ENCODE assay signal across 8 cellular contexts in genomic region chr2:55519908-55520885, GRCh38. TPM values are rescaled to one million over a fixed set of nuclear protein-coding genes. Genes with fewer than 3 reads are reported as not detected.
DNase-seq lines count a peak whose midpoint lies in the region; ATAC-seq and TF ChIP-seq lines count a peak whose summit lies in the region.

No MANE protein-coding gene starts in this region.

- H3K36me3 ChIP-seq in CD4-positive, alpha-beta memory T cell (ENCODE audit: insufficient read depth, low read length) = peaks cover 3% of the 10 kb centered on the region
- no peaks in the 10 kb centered on the region for H3K36me3 ChIP-seq in kidney epithelial cell (ENCODE audit: control insufficient read depth, insufficient read depth, low read length)

- peaks cover 11 to 23% (median 19%) of the 10 kb centered on the region in 4 donors for H3K4me1 Mint-ChIP-seq in CD4-positive, alpha-beta memory T cell

- peaks cover 22% of the 10 kb centered on the region for H3K4me1 ChIP-seq in CD4-positive, alpha-beta memory T cell (ENCODE audit: insufficient read depth, low read length)

- no peak for TF ChIP-seq CTCF in kidney epithelial cell (IDR thresholded peaks at IDR 0.05; ENCODE audit: insufficient read depth, low read length, poor library complexity, severe bottlenecking)

- DNase-seq in CD4-positive, alpha-beta memory T cell = peak in 2 of 5 donors; percentile 30 to 67
- DNase-seq in T-helper 1 cell (peak in 4 of 5 donors; percentile 11 to 27 (median 20)), kidney epithelial cell (ENCODE audit: low read depth) (no peak), GM19240 (ENCODE audit: insufficient read length, low spot score) (no peak)
- peak; percentile 3 for DNase-seq in central memory CD4-positive, alpha-beta T cell
- DNase-seq in stimulated activated CD4-positive, alpha-beta T cell treated with anti-CD3 and anti-CD28 coated beads, Interleukin-12 subunit alpha, Interleukin-12 subunit beta, amount 100 ng/mL, for 48 hours (ENCODE audit: low read depth in 2 of 3, low spot score in 1 of 3) = peak in 2 of 3 donors; percentile 23 to 25

- no peaks in the 10 kb centered on the region for H3K27me3 Mint-ChIP-seq in CD4-positive, alpha-beta memory T cell

- no peaks in the 10 kb centered on the region for H3K9me3 ChIP-seq in CD4-positive, alpha-beta memory T cell (ENCODE audit: control insufficient read depth in 1 of 2, low read length in 2 of 2)

- H3K4me3 Mint-ChIP-seq in CD4-positive, alpha-beta memory T cell = peak overlapping the region; percentile 95 to 100 (median 98)

- no peaks in the 10 kb centered on the region for H3K27me3 ChIP-seq in CD4-positive, alpha-beta memory T cell (ENCODE audit: insufficient read depth, low read length)
- no peaks in the 10 kb centered on the region for H3K27me3 ChIP-seq in kidney epithelial cell (ENCODE audit: control insufficient read depth, insufficient read depth, low read length)

- POLR2A ChIA-PET in CD4-positive, alpha-beta memory T cell (lab: Charles Lee; ENCODE audit: partially characterized antibody) = interaction anchor here (0.7 to 3.6 kb wide), 30 partner anchors 9 to 797 kb away, joined by 3 to 118 read pairs (median 7); partner anchors contain the start of genes CCDC88A, CLHC1, EML6 and MTIF2

- peaks cover 0 to 2% (median 0%) of the 10 kb centered on the region in 8 donors for H3K9me3 Mint-ChIP-seq in CD4-positive, alpha-beta memory T cell

- H3K27ac Mint-ChIP-seq in CD4-positive, alpha-beta memory T cell = peak overlapping the region; percentile 98 to 100 (median 99)

- peak overlapping the region; percentile 83 for H3K27ac ChIP-seq in CD4-positive, alpha-beta memory T cell (ENCODE audit: low read depth, low read length)

- CTCF ChIA-PET in CD4-positive, alpha-beta memory T cell (lab: Charles Lee; ENCODE audit: partially characterized antibody) = interaction anchor here (0.6 to 3.1 kb wide), 9 partner anchors 9 to 99 kb away, joined by 3 to 15 read pairs (median 3); partner anchors contain the start of gene PPP4R3B

- intact Hi-C loops in CD4-positive, alpha-beta memory T cell (cut with micrococcal nuclease) = loop anchor here (1.0 to 5.0 kb wide), 9 partner anchors 10 to 1549 kb away; partner anchors contain the start of genes ACYP2, CLHC1, EML6 and PNPT1

- peak; percentile 9 for ATAC-seq in GM19351 (IDR thresholded peaks at IDR 0.05; ENCODE audit: unreplicated experiment)
- ATAC-seq in HG03457 (IDR thresholded peaks at IDR 0.05; ENCODE audit: unreplicated experiment) = peak; percentile 5

- H3K36me3 Mint-ChIP-seq in CD4-positive, alpha-beta memory T cell = peaks cover 14 to 28% of the 10 kb centered on the region in 2 donors

- peak overlapping the region; percentile 69 to 84 for H3K4me3 ChIP-seq in CD4-positive, alpha-beta memory T cell (ENCODE audit: low read length in 2 of 2)
- peak overlapping the region; percentile 50 for H3K4me3 ChIP-seq in kidney epithelial cell (ENCODE audit: low read depth, low read length)

RNA-seq across cellular contexts. Expression of gene CFAP36, which starts 0.7 kb away (rescaled TPM):
- total RNA-seq in CD4-positive, alpha-beta memory T cell = 10 to 100 TPM; 49.2 to 52.2 TPM
- polyA plus RNA-seq in CD4-positive, alpha-beta memory T cell = 10 to 100 TPM; 47.0 to 52.9 TPM
- 19.6 and 21.8 TPM in 2 replicates for total RNA-seq in kidney epithelial cell

Comparison
In these comparisons a context has a peak if more than half of its experiments do, and no peak if none do; other contexts are left out.
1. DNase-seq: peak in T-helper 1 cell (4 of 5), central memory CD4-positive, alpha-beta T cell (single experiment) and stimulated activated CD4-positive, alpha-beta T cell treated with anti-CD3 and anti-CD28 coated beads, Interleukin-12 subunit alpha, Interleukin-12 subunit beta, amount 100 ng/mL, for 48 hours (2 of 3); none in kidney epithelial cell (single experiment) and GM19240 (single experiment).